In the genomic region with DNA sequence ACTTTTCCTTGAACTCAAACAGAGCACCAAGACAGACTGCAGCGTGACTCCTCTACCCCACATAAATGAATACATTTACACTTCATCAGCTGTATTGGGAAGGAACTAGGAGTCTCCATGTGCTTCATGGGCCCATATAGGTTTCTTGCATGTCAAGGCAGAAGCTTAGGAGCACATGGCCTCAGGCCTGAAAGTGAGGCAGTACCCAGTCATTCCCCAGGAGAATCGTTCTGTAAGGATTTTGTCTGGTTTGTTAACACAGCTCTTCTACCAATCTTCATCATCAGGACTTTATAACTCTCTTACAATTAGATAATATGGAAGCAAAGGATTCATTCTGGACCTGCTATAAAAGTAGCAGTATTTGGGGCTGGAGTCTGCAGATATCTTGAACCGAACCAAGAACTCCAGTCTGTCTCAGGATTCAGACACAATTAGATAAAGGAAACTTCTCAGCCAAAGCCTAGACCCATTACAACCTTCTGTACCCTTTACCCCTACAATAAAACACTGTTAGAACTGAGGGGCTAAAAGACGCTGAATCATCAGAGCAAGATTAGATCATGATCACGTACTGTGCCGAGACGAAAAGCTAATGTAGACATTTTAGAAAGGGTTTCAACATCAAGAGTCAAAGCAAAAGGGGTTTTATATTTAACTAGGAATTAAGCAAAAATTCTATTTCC, we compare ENCODE assay signal across 20 cellular contexts.
"Had no signal": no experiment of that assay in that cellular context is flagged by ENCODE, and none has a peak within 500 bp of the region (broad histone marks: within the 10 kb centered on the region; RNA-seq: fewer than 3 reads in every experiment).

No MANE protein-coding gene starts in this region.

- DNase-seq: activated CD4-positive, alpha-beta T cell treated with anti-CD3 and anti-CD28 coated beads, Interleukin-2, amount 50 U/mL, for 4 hours; activated gamma-delta T cell; amniotic stem cell; body of pancreas; caudate nucleus; heart right ventricle; left ventricle myocardium inferior; mammary epithelial cell; sigmoid colon; stimulated activated CD4-positive, alpha-beta T cell treated with anti-CD3 and anti-CD28 coated beads, Interleukin-12 subunit alpha, Interleukin-12 subunit beta, amount 100 ng/mL, for 4 hours; stimulated activated CD4-positive, alpha-beta T cell treated with anti-CD3 and anti-CD28 coated beads, Interleukin-1b, Interleukin-23, amount 100 ng/mL, for 48 hours; stimulated activated naive CD8-positive, alpha-beta T cell treated with anti-CD3 and anti-CD28 coated beads, Interleukin-15, Interleukin-2, amounts not matched to agents 100 U/mL and 50 U/mL, for 24 hours; SW 1271; T-helper 2 cell; trophoblast cell had no signal

- H3K27ac ChIP-seq: body of pancreas, prostate gland, sigmoid colon, suprapubic skin had no signal

- FAIRE-seq: colon, endometrium had no signal

- ATAC-seq: activated naive CD4-positive, alpha-beta T cell treated with anti-CD3 and anti-CD28 coated beads, Interleukin-2, amount 50 U/mL, for 72 hours; body of pancreas; stimulated activated naive CD8-positive, alpha-beta T cell treated with anti-CD3 and anti-CD28 coated beads, Interleukin-15, Interleukin-2, amounts not matched to agents 100 U/mL and 50 U/mL, for 24 hours had no signal

- H3K4me3 ChIP-seq: body of pancreas, heart right ventricle, left ventricle myocardium inferior, prostate gland, sigmoid colon, suprapubic skin had no signal

- H3K36me3 ChIP-seq: heart right ventricle, left ventricle myocardium inferior, prostate gland, sigmoid colon, suprapubic skin had no signal

- H3K4me1 ChIP-seq: body of pancreas, prostate gland, suprapubic skin had no signal

- H3K27me3 ChIP-seq: body of pancreas, heart right ventricle, sigmoid colon, suprapubic skin had no signal

- H3K9me3 ChIP-seq: body of pancreas, heart right ventricle, left ventricle myocardium inferior, prostate gland, sigmoid colon, suprapubic skin had no signal
